In the genomic region with DNA sequence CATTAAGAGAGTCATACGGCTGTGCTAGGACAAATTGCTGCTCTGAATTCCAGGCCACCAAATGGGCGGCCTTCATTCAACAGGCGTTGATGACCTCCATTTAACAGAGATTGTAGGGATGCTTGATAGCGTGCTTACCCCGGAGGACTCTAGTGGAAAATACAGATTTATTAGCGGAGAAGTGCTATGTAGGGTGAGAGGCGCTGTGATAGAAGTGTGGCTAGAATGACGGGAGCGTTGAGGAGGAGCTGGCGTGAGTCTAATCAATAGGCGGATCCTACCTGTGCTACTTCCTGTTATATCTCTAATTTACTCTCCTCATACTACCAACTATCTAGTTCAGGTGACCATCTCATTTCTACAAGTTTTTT, we compare ENCODE assay signal across 8 cellular contexts. TPM values are rescaled to one million over a fixed set of nuclear protein-coding genes. Genes with fewer than 3 reads are reported as not detected.
DNase-seq lines count a peak whose midpoint lies in the region; ATAC-seq, FAIRE-seq and TF ChIP-seq lines count a peak whose summit lies in the region.

No MANE protein-coding gene starts in this region.

- H3K4me3 ChIP-seq in adipocyte (ENCODE audit: low read length) (peak overlapping the region; percentile 99), kidney (ENCODE audit: low read length in 2 of 2) (peak overlapping the region; percentile 89 to 97), suprapubic skin (peak overlapping the region; percentile 93)

- TF ChIP-seq CTCF in kidney (IDR thresholded peaks at IDR 0.05; ENCODE audit: borderline replicate concordance, extremely low read depth, insufficient read depth), result no peak
- TF ChIP-seq CTCF in suprapubic skin (IDR thresholded peaks at IDR 0.05), result no peak

- no peaks in the 10 kb centered on the region for H3K9me3 ChIP-seq in adipocyte (ENCODE audit: control insufficient read depth, low read length)
- H3K9me3 ChIP-seq in kidney (ENCODE audit: control insufficient read depth in 1 of 2, low read length in 2 of 2), result no peaks in the 10 kb centered on the region
- H3K9me3 ChIP-seq in suprapubic skin, result no peaks in the 10 kb centered on the region

- WGBS in suprapubic skin, result under 1% methylated on average over 11 of the region's 11 CpGs

- peak; percentile 18 for ATAC-seq in GM21515 (IDR thresholded peaks at IDR 0.05; ENCODE audit: unreplicated experiment)

- intact Hi-C loops in kidney (cut with DNase I), result no loop called here

- FAIRE-seq in kidney (lab: Jason Lieb, UNC), result no peak
- FAIRE-seq in H54 (lab: Jason Lieb, UNC), result no peak

- TF ChIP-seq POLR2A in suprapubic skin (IDR thresholded peaks at IDR 0.05), result no peak
- no peak for TF ChIP-seq POLR2A in H54 (IDR thresholded peaks at IDR 0.05; ENCODE audit: low read depth, low read length)

- H3K4me1 ChIP-seq in adipocyte (ENCODE audit: control insufficient read depth, insufficient read depth, low read length), result peaks cover 12% of the 10 kb centered on the region
- H3K4me1 ChIP-seq in kidney (ENCODE audit: control insufficient read depth in 1 of 2, insufficient read depth in 1 of 2, low read depth in 1 of 2, low read length in 2 of 2), result peaks cover 4% of the 10 kb centered on the region in 2 donors
- H3K4me1 ChIP-seq in suprapubic skin, result peaks cover 24% of the 10 kb centered on the region

- H3K27me3 ChIP-seq in adipocyte (replicated peaks; ENCODE audit: control insufficient read depth, insufficient read depth, low read length) (no peaks in the 10 kb centered on the region), suprapubic skin (no peaks in the 10 kb centered on the region)

- DNase-seq in DMS53 treated with DMSO at 0.1 percent for 48 hours (lab: John Stamatoyannopoulos, UW; ENCODE audit: unreplicated experiment), result peak; percentile 38
- DNase-seq in NCI-H146 treated with DMSO at 0.1 percent for 48 hours (lab: John Stamatoyannopoulos, UW; ENCODE audit: unreplicated experiment), result peak; percentile 66
- DNase-seq in adipocyte (ENCODE audit: low read depth), result peak; percentile 41
- DNase-seq in kidney, result no peak
- DNase-seq in suprapubic skin (ENCODE audit: low spot score in 2 of 2), result no peak
- DNase-seq in foreskin melanocyte, result no peak
- no peak for DNase-seq in H54 (ENCODE audit: insufficient read length, low spot score)

- no peak for TF ChIP-seq EP300 in suprapubic skin (IDR thresholded peaks at IDR 0.05)

- peaks cover 13% of the 10 kb centered on the region for H3K36me3 ChIP-seq in adipocyte (ENCODE audit: control insufficient read depth, insufficient read depth, low read length, severe bottlenecking)
- no peaks in the 10 kb centered on the region for H3K36me3 ChIP-seq in kidney (ENCODE audit: control insufficient read depth in 1 of 2, insufficient read depth in 2 of 2, low read length in 2 of 2)
- H3K36me3 ChIP-seq in suprapubic skin, result peaks cover 4% of the 10 kb centered on the region

- H3K27ac ChIP-seq in kidney (ENCODE audit: low read depth in 2 of 2, low read length in 2 of 2) (peak overlapping the region in 1 of 2 donors; percentile 29), suprapubic skin (peak overlapping the region; percentile 90)

- peak overlapping the region; percentile 98 for H3K9ac ChIP-seq in adipocyte (ENCODE audit: low read length)
- peak overlapping the region; percentile 80 to 93 for H3K9ac ChIP-seq in kidney (ENCODE audit: low read length in 2 of 2)

RNA-seq across cellular contexts. Expression of gene MRPS35, which starts 0.7 kb away (rescaled TPM):
- total RNA-seq in kidney, result 40.1 TPM
- polyA plus RNA-seq in kidney (ENCODE audit: insufficient read depth, low read depth, low replicate concordance), result 97.8 TPM
- 10 to 100 TPM; 35.6 to 65.8 (median 40.1) TPM for total RNA-seq in suprapubic skin

RNA-seq across cellular contexts. Expression of gene REP15, which starts 15.1 kb away (rescaled TPM):
- total RNA-seq in kidney (3.2 TPM), suprapubic skin (1 to 10 TPM in 3 of 4 donors, under 1 TPM in 1; 0.99 to 2.1 (median 1.5) TPM)
- 1.3 TPM for polyA plus RNA-seq in kidney (ENCODE audit: insufficient read depth, low read depth, low replicate concordance)

Comparison
In these comparisons a context has a peak if more than half of its experiments do, and no peak if none do; other contexts are left out.
1. DNase-seq: peak in DMS53 treated with DMSO at 0.1 percent for 48 hours (single experiment), NCI-H146 treated with DMSO at 0.1 percent for 48 hours (single experiment) and adipocyte (single experiment); none in kidney (single experiment), suprapubic skin (0 of 2), foreskin melanocyte (single experiment) and H54 (single experiment).
2. Peak in every context shown above with its lines, with median percentiles within 50 percentile points of each other: H3K4me3 ChIP-seq.